Comparison of ENCODE assay signal across 9 cellular contexts in the genomic region with DNA sequence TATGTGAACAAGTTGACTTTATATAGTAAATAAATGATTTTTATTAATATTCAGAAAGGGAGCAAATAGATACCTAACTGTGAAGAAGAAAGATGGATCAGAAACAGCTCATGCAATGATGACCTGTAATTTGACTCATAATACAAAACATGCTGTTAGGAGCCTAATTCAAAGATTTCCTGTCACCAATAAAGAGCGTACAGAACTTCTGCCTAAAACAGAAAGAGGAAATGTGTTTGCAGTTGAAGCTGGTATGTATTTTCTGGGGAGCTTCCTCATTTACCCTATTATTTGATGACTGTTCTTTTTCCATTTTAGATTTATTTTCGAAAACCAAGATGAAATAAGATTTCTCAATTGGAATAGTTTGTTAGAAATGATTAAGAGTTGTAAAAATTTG. TPM values are rescaled to one million over a fixed set of nuclear protein-coding genes. Genes with fewer than 3 reads are reported as not detected.
DNase-seq lines count a peak whose midpoint lies in the region; ATAC-seq and TF ChIP-seq lines count a peak whose summit lies in the region.
"Had no signal": no experiment of that assay in that cellular context is flagged by ENCODE, and none has a peak within 500 bp of the region (broad histone marks: within the 10 kb centered on the region; RNA-seq: fewer than 3 reads in every experiment).

No MANE protein-coding gene starts in this region.

- peaks cover 63% of the 10 kb centered on the region for H3K4me1 Mint-ChIP-seq in CD4-positive, alpha-beta T cell (ENCODE audit: low read depth)
- H3K4me1 Mint-ChIP-seq in activated CD8-positive, alpha-beta T cell treated with anti-CD3 and anti-CD28 coated beads, Interleukin-2, amount 10 ng/mL, durations not matched to agents 7 days and 5 days (ENCODE audit: low read depth), result peaks cover 28% of the 10 kb centered on the region
- H3K4me1 Mint-ChIP-seq in nephron progenitor cell, result no peaks in the 10 kb centered on the region

- no peaks in the 10 kb centered on the region for H3K27me3 ChIP-seq in CD4-positive, alpha-beta T cell (ENCODE audit: control insufficient read depth, insufficient read depth, low read length)
- no peaks in the 10 kb centered on the region for H3K27me3 ChIP-seq in neuronal stem cell (ENCODE audit: control insufficient read depth in 3 of 3, insufficient read depth in 3 of 3, low read depth in 1 of 3, low read length in 3 of 3)

- TF ChIP-seq CTCF in CD4-positive, alpha-beta T cell (IDR thresholded peaks at IDR 0.05), result no peak
- TF ChIP-seq CTCF in nephron progenitor cell (IDR thresholded peaks at IDR 0.05), result no peak

- H3K14ac ChIP-seq in neuronal stem cell (ENCODE audit: low read length), result no peak overlapping the region

- H4K8ac ChIP-seq in neuronal stem cell (ENCODE audit: low read depth, low read length), result no peak overlapping the region

- peaks cover 2 to 50% of the 10 kb centered on the region in 2 donors for H3K36me3 ChIP-seq in neuronal stem cell (replicated peaks in 1 of 2; ENCODE audit: control insufficient read depth in 2 of 2, insufficient read depth in 2 of 2, low read length in 2 of 2)

- H3K27ac ChIP-seq in CD4-positive, alpha-beta T cell (ENCODE audit: low read depth, low read length), result no peak overlapping the region
- no peak overlapping the region for H3K27ac ChIP-seq in neuronal stem cell (replicated peaks; ENCODE audit: low read length)

- whole genome bisulfite sequencing in neuronal stem cell (ENCODE audit: extremely low coverage in 2 of 2, insufficient read length in 2 of 2, insufficient replicate concordance in 1 of 2), 2 donors, result no CpG with 5 or more reads among the region's 2 CpGs

- ATAC-seq in CD4-positive, alpha-beta T cell (ENCODE audit: poor library complexity), result peak; percentile 74
- ATAC-seq in GM19372 (IDR thresholded peaks at IDR 0.05; ENCODE audit: low read depth, unreplicated experiment) (peak; percentile 67), HG03175 (IDR thresholded peaks at IDR 0.05; ENCODE audit: unreplicated experiment) (peak; percentile 59)
- peak; percentile 64 for ATAC-seq in activated CD8-positive, alpha-beta T cell treated with anti-CD3 and anti-CD28 coated beads, Interleukin-2, amount 10 ng/mL, durations not matched to agents 7 days and 5 days

- H2AFZ ChIP-seq in neuronal stem cell (ENCODE audit: low read length), result no peak overlapping the region

- CTCF ChIA-PET in CD4-positive, alpha-beta T cell (lab: Charles Lee), result no interaction called here
- CTCF ChIA-PET in activated CD8-positive, alpha-beta T cell treated with anti-CD3 and anti-CD28 coated beads, Interleukin-2, amount 10 ng/mL, durations not matched to agents 7 days and 5 days (lab: Charles Lee), result interaction anchor here (0.7 to 1.7 kb wide), 6 partner anchors 11 to 529 kb away, joined by 3 to 6 read pairs (median 4); a partner anchor contains a TSS

- peaks cover 45% of the 10 kb centered on the region for H3K36me3 Mint-ChIP-seq in CD4-positive, alpha-beta T cell (ENCODE audit: low read depth)
- peaks cover 27% of the 10 kb centered on the region for H3K36me3 Mint-ChIP-seq in activated CD8-positive, alpha-beta T cell treated with anti-CD3 and anti-CD28 coated beads, Interleukin-2, amount 10 ng/mL, durations not matched to agents 7 days and 5 days (ENCODE audit: low read depth)
- peaks cover 51% of the 10 kb centered on the region for H3K36me3 Mint-ChIP-seq in nephron progenitor cell (ENCODE audit: low read depth)

- H3K27me3 Mint-ChIP-seq in CD4-positive, alpha-beta T cell, result no peaks in the 10 kb centered on the region
- H3K27me3 Mint-ChIP-seq in activated CD8-positive, alpha-beta T cell treated with anti-CD3 and anti-CD28 coated beads, Interleukin-2, amount 10 ng/mL, durations not matched to agents 7 days and 5 days (ENCODE audit: low read depth), result no peaks in the 10 kb centered on the region
- no peaks in the 10 kb centered on the region for H3K27me3 Mint-ChIP-seq in nephron progenitor cell (ENCODE audit: low read depth, poor library complexity)

- no peak overlapping the region for H3K23ac ChIP-seq in neuronal stem cell (ENCODE audit: low read depth, low read length, poor library complexity)

- no peak overlapping the region for H3K4me3 ChIP-seq in neuronal stem cell (ENCODE audit: low read length in 2 of 2)

- no peak overlapping the region for H3K18ac ChIP-seq in neuronal stem cell (ENCODE audit: low read length)

- POLR2A ChIA-PET in CD4-positive, alpha-beta T cell (lab: Charles Lee), result interaction anchor here (1.5 kb wide), 2 partner anchors 11 to 549 kb away, joined by 3 to 14 read pairs; a partner anchor contains a TSS
- POLR2A ChIA-PET in activated CD8-positive, alpha-beta T cell treated with anti-CD3 and anti-CD28 coated beads, Interleukin-2, amount 10 ng/mL, durations not matched to agents 7 days and 5 days (lab: Charles Lee), result interaction anchor here (1.0 to 1.8 kb wide), 3 partner anchors 11 to 231 kb away, joined by 3 to 10 read pairs (median 3); a partner anchor contains a TSS

- no peaks in the 10 kb centered on the region for H3K79me1 ChIP-seq in neuronal stem cell (ENCODE audit: low read depth, low read length)

- no peak overlapping the region for H2BK5ac ChIP-seq in neuronal stem cell (ENCODE audit: low read length)

- no peak overlapping the region for H2AK5ac ChIP-seq in neuronal stem cell (ENCODE audit: low read depth, low read length)

- no peak overlapping the region for H3K4me2 ChIP-seq in neuronal stem cell (ENCODE audit: insufficient read depth, low read length, poor library complexity, severe bottlenecking)

- H3K9ac ChIP-seq in neuronal stem cell (ENCODE audit: low read depth, low read length, poor library complexity), result no peak overlapping the region

- no peaks in the 10 kb centered on the region for H3K9me3 Mint-ChIP-seq in CD4-positive, alpha-beta T cell
- peaks cover 3% of the 10 kb centered on the region for H3K9me3 Mint-ChIP-seq in activated CD8-positive, alpha-beta T cell treated with anti-CD3 and anti-CD28 coated beads, Interleukin-2, amount 10 ng/mL, durations not matched to agents 7 days and 5 days (ENCODE audit: insufficient read depth)
- no peaks in the 10 kb centered on the region for H3K9me3 Mint-ChIP-seq in nephron progenitor cell

- peak overlapping the region; percentile 2 for H3K4me3 Mint-ChIP-seq in CD4-positive, alpha-beta T cell
- no peak overlapping the region for H3K4me3 Mint-ChIP-seq in activated CD8-positive, alpha-beta T cell treated with anti-CD3 and anti-CD28 coated beads, Interleukin-2, amount 10 ng/mL, durations not matched to agents 7 days and 5 days
- no peak overlapping the region for H3K4me3 Mint-ChIP-seq in nephron progenitor cell

- no peak overlapping the region for H2BK120ac ChIP-seq in neuronal stem cell (ENCODE audit: low read depth, low read length)

- H3K4ac ChIP-seq in neuronal stem cell (ENCODE audit: low read length), result no peak overlapping the region

- no peak overlapping the region for H3K27ac Mint-ChIP-seq in CD4-positive, alpha-beta T cell
- H3K27ac Mint-ChIP-seq in activated CD8-positive, alpha-beta T cell treated with anti-CD3 and anti-CD28 coated beads, Interleukin-2, amount 10 ng/mL, durations not matched to agents 7 days and 5 days, result peak overlapping the region; percentile 55
- no peak overlapping the region for H3K27ac Mint-ChIP-seq in nephron progenitor cell

- H2BK15ac ChIP-seq in neuronal stem cell (ENCODE audit: low read length), result no peak overlapping the region

- DNase-seq in CD4-positive, alpha-beta T cell, result no peak
- no peak for DNase-seq in activated CD8-positive, alpha-beta T cell treated with anti-CD3 and anti-CD28 coated beads, Interleukin-2, amount 10 ng/mL, durations not matched to agents 7 days and 5 days
- DNase-seq in neuronal stem cell (ENCODE audit: low spot score) (no peak), NCI-H446 (lab: John Stamatoyannopoulos, UW) (no peak), COLO829 (ENCODE audit: low spot score) (no peak), nephron progenitor cell (no peak)
- DNase-seq: activated CD8-positive, alpha-beta memory T cell treated with anti-CD3 and anti-CD28 coated beads for 24 hours had no signal

- intact Hi-C loops in CD4-positive, alpha-beta T cell (cut with DNase I, micrococcal nuclease), result no loop called here

- peaks cover 0 to 3% of the 10 kb centered on the region in 2 donors for H3K4me1 ChIP-seq in neuronal stem cell (ENCODE audit: control insufficient read depth in 2 of 2, insufficient read depth in 1 of 2, low read depth in 1 of 2, low read length in 2 of 2)

- no peak overlapping the region for H2BK12ac ChIP-seq in neuronal stem cell (ENCODE audit: low read length)

- H4K91ac ChIP-seq in neuronal stem cell (ENCODE audit: low read depth, low read length, poor library complexity), result no peak overlapping the region

- H3K9me3 ChIP-seq in CD4-positive, alpha-beta T cell (ENCODE audit: control insufficient read depth, low read length), result no peaks in the 10 kb centered on the region
- peaks cover 0 to 8% of the 10 kb centered on the region in 2 donors for H3K9me3 ChIP-seq in neuronal stem cell (replicated peaks in 1 of 2; ENCODE audit: control insufficient read depth in 2 of 2, insufficient read depth in 1 of 2, low read depth in 1 of 2, low read length in 2 of 2)

RNA-seq across cellular contexts. Expression of a gene that starts 11.4 kb away (rescaled TPM):
- 10 to 100 TPM; 33.9 to 41.7 TPM for total RNA-seq in CD4-positive, alpha-beta T cell
- 10 to 100 TPM; 30.3 to 34.1 TPM for total RNA-seq in activated CD8-positive, alpha-beta T cell treated with anti-CD3 and anti-CD28 coated beads, Interleukin-2, amount 10 ng/mL, durations not matched to agents 7 days and 5 days
- polyA plus RNA-seq in neuronal stem cell (2013, experiment 1 of 2), result 7.5 TPM
- polyA plus RNA-seq in neuronal stem cell (2013, experiment 2 of 2), result 7.8 TPM

RNA-seq across cellular contexts. Expression of a gene that starts 36.7 kb away (rescaled TPM):
- 1 to 10 TPM; 3.2 to 3.3 TPM for total RNA-seq in CD4-positive, alpha-beta T cell
- total RNA-seq in activated CD8-positive, alpha-beta T cell treated with anti-CD3 and anti-CD28 coated beads, Interleukin-2, amount 10 ng/mL, durations not matched to agents 7 days and 5 days, result 1 to 10 TPM; 7.6 to 8.0 TPM
- 1.8 TPM for polyA plus RNA-seq in neuronal stem cell (2013, experiment 1 of 2)
- polyA plus RNA-seq in neuronal stem cell (2013, experiment 2 of 2), result 1.9 TPM
